13 cellular contexts compared by ENCODE assay signal in genomic region chr5:80958611-80959010, GRCh38. TPM values are rescaled to one million over a fixed set of nuclear protein-coding genes. Genes with fewer than 3 reads are reported as not detected.
A peak's percentile ranks its signal among the peaks of the same experiment; 100 is the strongest.
DNase-seq lines count a peak whose midpoint lies in the region; ATAC-seq and TF ChIP-seq lines count a peak whose summit lies in the region.
"Had no signal": no experiment of that assay in that cellular context is flagged by ENCODE, and none has a peak within 500 bp of the region (broad histone marks: within the 10 kb centered on the region; RNA-seq: fewer than 3 reads in every experiment).

No MANE protein-coding gene starts in this region.

- H3K9me3 ChIP-seq in A673 (ENCODE audit: low read depth, low read length, poor library complexity, severe bottlenecking) (no peaks in the 10 kb centered on the region), gastrocnemius medialis (no peaks in the 10 kb centered on the region)
- H3K9me3 ChIP-seq: breast epithelium had no signal

- CTCF ChIA-PET in A673 (lab: Charles Lee): no interaction called here
- CTCF ChIA-PET in activated CD8-positive, alpha-beta T cell treated with anti-CD3 and anti-CD28 coated beads, Interleukin-2, amount 10 ng/mL, durations not matched to agents 7 days and 5 days (lab: Charles Lee): interaction anchor here (0.7 to 1.6 kb wide), 7 partner anchors 9 to 150 kb away, joined by 3 to 6 read pairs (median 3); no protein-coding TSS in a partner anchor

- no TSS peak for BruUV-seq in A673 (replicated peaks; lab: Mats Ljungman, UMichigan)

- DNase-seq in A673 (ENCODE audit: low spot score) (peak; percentile 51), COLO668 (lab: John Stamatoyannopoulos, UW; ENCODE audit: unreplicated experiment) (peak; percentile 7), NCI-H2081 treated with DMSO at 0.1 percent for 48 hours (lab: John Stamatoyannopoulos, UW) (peak; percentile 8), NCI-H2196 treated with DMSO at 0.1 percent for 48 hours (lab: John Stamatoyannopoulos, UW; ENCODE audit: unreplicated experiment) (no peak), NCI-H1105 (lab: John Stamatoyannopoulos, UW) (no peak), gastrocnemius medialis (no peak)
- DNase-seq in activated CD8-positive, alpha-beta T cell treated with anti-CD3 and anti-CD28 coated beads, Interleukin-2, amount 10 ng/mL, durations not matched to agents 7 days and 5 days: no peak
- DNase-seq: GF-D8 had no signal

- POLR2A ChIA-PET in A673 (lab: Charles Lee; ENCODE audit: low non-redundant PET): no interaction called here
- POLR2A ChIA-PET in activated CD8-positive, alpha-beta T cell treated with anti-CD3 and anti-CD28 coated beads, Interleukin-2, amount 10 ng/mL, durations not matched to agents 7 days and 5 days (lab: Charles Lee): interaction anchor here (0.7 to 0.8 kb wide), 2 partner anchors 207 to 278 kb away, joined by 4 to 5 read pairs; no protein-coding TSS in a partner anchor

- H3K36me3 Mint-ChIP-seq in activated CD8-positive, alpha-beta T cell treated with anti-CD3 and anti-CD28 coated beads, Interleukin-2, amount 10 ng/mL, durations not matched to agents 7 days and 5 days (ENCODE audit: low read depth): peaks cover 3% of the 10 kb centered on the region

- no peak for TF ChIP-seq POLR2A in gastrocnemius medialis (IDR thresholded peaks at IDR 0.05)

- TF ChIP-seq CTCF in A673 (conservative IDR thresholded peaks at IDR 0.05; ENCODE audit: low read depth, low read length) (no peak), gastrocnemius medialis (IDR thresholded peaks at IDR 0.05 in 4 of 5, conservative IDR thresholded peaks at IDR 0.05 in 1 of 5) (no peak)

- in situ Hi-C loops in gastrocnemius medialis (cut with MboI; ENCODE audit: low sequenced_read_pairs in 4 of 4): no loop called here

- H3K9me3 Mint-ChIP-seq in activated CD8-positive, alpha-beta T cell treated with anti-CD3 and anti-CD28 coated beads, Interleukin-2, amount 10 ng/mL, durations not matched to agents 7 days and 5 days (ENCODE audit: insufficient read depth): no peaks in the 10 kb centered on the region
- H3K9me3 Mint-ChIP-seq: T-helper 1 cell treated with Interleukin-12 subunit alpha and Interleukin-12 subunit beta and Interleukin-4 antibody, amounts not matched to agents 30 μg/mL and 1 μg/mL, for 36 hours had no signal

- peak overlapping the region; percentile 69 for H3K27ac Mint-ChIP-seq in activated CD8-positive, alpha-beta T cell treated with anti-CD3 and anti-CD28 coated beads, Interleukin-2, amount 10 ng/mL, durations not matched to agents 7 days and 5 days

- no peaks in the 10 kb centered on the region for H3K36me3 ChIP-seq in A673 (ENCODE audit: insufficient read depth, low read length, poor library complexity, severe bottlenecking)
- H3K36me3 ChIP-seq in gastrocnemius medialis: no peaks in the 10 kb centered on the region
- H3K36me3 ChIP-seq: breast epithelium had no signal

- intact Hi-C loops in A673 (cut with micrococcal nuclease; ENCODE audit: unreplicated experiment): no loop called here
- intact Hi-C loops in gastrocnemius medialis (cut with DNase I; ENCODE audit: low total_unique reads): no loop called here

- H3K4me1 Mint-ChIP-seq in activated CD8-positive, alpha-beta T cell treated with anti-CD3 and anti-CD28 coated beads, Interleukin-2, amount 10 ng/mL, durations not matched to agents 7 days and 5 days (ENCODE audit: low read depth): peaks cover 52% of the 10 kb centered on the region

- H3K4me3 Mint-ChIP-seq in activated CD8-positive, alpha-beta T cell treated with anti-CD3 and anti-CD28 coated beads, Interleukin-2, amount 10 ng/mL, durations not matched to agents 7 days and 5 days: peak overlapping the region; percentile 23

- H3K27me3 ChIP-seq in A673 (replicated peaks; ENCODE audit: insufficient read depth, low read depth, low read length, poor library complexity) (peaks cover 6% of the 10 kb centered on the region), gastrocnemius medialis (peaks cover 25 to 40% (median 30%) of the 10 kb centered on the region in 3 donors)

- H3K27ac ChIP-seq in A673 (ENCODE audit: low read depth, low read length, poor library complexity, severe bottlenecking) (no peak overlapping the region), gastrocnemius medialis (no peak overlapping the region)
- H3K27ac ChIP-seq: breast epithelium, parathyroid adenoma had no signal

- peaks cover 5% of the 10 kb centered on the region for H3K27me3 Mint-ChIP-seq in activated CD8-positive, alpha-beta T cell treated with anti-CD3 and anti-CD28 coated beads, Interleukin-2, amount 10 ng/mL, durations not matched to agents 7 days and 5 days (ENCODE audit: low read depth)

- H3K4me1 ChIP-seq in A673 (ENCODE audit: insufficient read depth, low read length, poor library complexity, severe bottlenecking) (peaks cover 36% of the 10 kb centered on the region), gastrocnemius medialis (no peaks in the 10 kb centered on the region)
- H3K4me1 ChIP-seq: breast epithelium, parathyroid adenoma had no signal

- H3K4me3 ChIP-seq in A673 (ENCODE audit: low read depth, low read length, poor library complexity, severe bottlenecking) (no peak overlapping the region), gastrocnemius medialis (no peak overlapping the region)
- H3K4me3 ChIP-seq: breast epithelium had no signal

- ATAC-seq in activated CD8-positive, alpha-beta T cell treated with anti-CD3 and anti-CD28 coated beads, Interleukin-2, amount 10 ng/mL, durations not matched to agents 7 days and 5 days: no peak
- ATAC-seq in GM19452 (IDR thresholded peaks at IDR 0.05; ENCODE audit: unreplicated experiment) (no peak), gastrocnemius medialis (no peak)
- ATAC-seq: esophagus mucosa had no signal

RNA-seq across cellular contexts. Expression of gene RASGRF2, which starts 1.6 kb away (rescaled TPM):
- total RNA-seq in A673 (2021) (8.4 and 9.1 TPM in 2 replicates), gastrocnemius medialis (1 to 10 TPM; 3.6 to 6.3 (median 4.8) TPM)
- 10 to 100 TPM; 10.0 to 11.6 TPM for total RNA-seq in activated CD8-positive, alpha-beta T cell treated with anti-CD3 and anti-CD28 coated beads, Interleukin-2, amount 10 ng/mL, durations not matched to agents 7 days and 5 days

Comparison
In these comparisons a context has a peak if more than half of its experiments do, and no peak if none do; other contexts are left out.
1. DNase-seq: peak in A673 (single experiment), COLO668 (single experiment) and NCI-H2081 treated with DMSO at 0.1 percent for 48 hours (single experiment); none in activated CD8-positive, alpha-beta T cell treated with anti-CD3 and anti-CD28 coated beads, Interleukin-2, amount 10 ng/mL, durations not matched to agents 7 days and 5 days (single experiment), NCI-H2196 treated with DMSO at 0.1 percent for 48 hours (single experiment), NCI-H1105 (single experiment) and gastrocnemius medialis (0 of 2).